In genomic region chr18:75265255-75265654, GRCh38 we compare ENCODE assay signal across 1 cellular context.
TF ChIP-seq lines count a peak whose summit lies in the region.

No MANE protein-coding gene starts in this region.

TF ChIP-seq in HEK293, 187 proteins besides CTCF, POLR2A, EP300 and RAD21 (continued from another document):
- TF ChIP-seq ZNF280C (tag by site-specific recombination; IDR thresholded peaks at IDR 0.05), result no peak
- no peak for TF ChIP-seq ZNF423 (tag by site-specific recombination; IDR thresholded peaks at IDR 0.05)
- no peak for TF ChIP-seq HOXD13 (CRISPR knock-in tag; IDR thresholded peaks at IDR 0.05; ENCODE audit: borderline replicate concordance)
- TF ChIP-seq PRDM4 (tag by site-specific recombination; IDR thresholded peaks at IDR 0.05), result peak; percentile 75
- TF ChIP-seq ZNF37A (tag by site-specific recombination; IDR thresholded peaks at IDR 0.05), result no peak
- no peak for TF ChIP-seq ZNF548 (tag by site-specific recombination; IDR thresholded peaks at IDR 0.05)
- no peak for TF ChIP-seq ZNF555 (tag by site-specific recombination; conservative IDR thresholded peaks at IDR 0.05)
- no peak for TF ChIP-seq ELK4 (IDR thresholded peaks at IDR 0.05; ENCODE audit: borderline replicate concordance, low read depth, low read length)
- TF ChIP-seq ZNF473 (tag by site-specific recombination; IDR thresholded peaks at IDR 0.05), result no peak
- peak; percentile 70; the same call in 1 of the 2 replicates for TF ChIP-seq OVOL3 (tag by site-specific recombination; IDR thresholded peaks at IDR 0.05)
- peak; percentile 38; the same call in 1 of the 2 replicates for TF ChIP-seq SCRT1 (tag by site-specific recombination; IDR thresholded peaks at IDR 0.05; ENCODE audit: borderline replicate concordance)
- TF ChIP-seq ZNF513 (tag by site-specific recombination; IDR thresholded peaks at IDR 0.05), result no peak
- peak; percentile 79; the same call in 1 of the 2 replicates for TF ChIP-seq ZSCAN30 (tag by site-specific recombination; IDR thresholded peaks at IDR 0.05)
- TF ChIP-seq ZNF248 (tag by site-specific recombination; IDR thresholded peaks at IDR 0.05), result no peak
- no peak for TF ChIP-seq IKZF3 (tag by site-specific recombination; IDR thresholded peaks at IDR 0.05)
- TF ChIP-seq KLF16 (tag by site-specific recombination; IDR thresholded peaks at IDR 0.05), result no peak
- TF ChIP-seq ZSCAN5A (tag by site-specific recombination; IDR thresholded peaks at IDR 0.05), result no peak
- TF ChIP-seq GLIS1 (tag by site-specific recombination; IDR thresholded peaks at IDR 0.05), result no peak
- TF ChIP-seq ZNF624 (tag by site-specific recombination; IDR thresholded peaks at IDR 0.05), result no peak
- no peak for TF ChIP-seq PBX3 (CRISPR knock-in tag; IDR thresholded peaks at IDR 0.05)
- TF ChIP-seq ZNF76 (tag by site-specific recombination; IDR thresholded peaks at IDR 0.05; ENCODE audit: borderline replicate concordance, low read depth), result no peak
- no peak for TF ChIP-seq ZNF501 (tag by site-specific recombination; IDR thresholded peaks at IDR 0.05)
- TF ChIP-seq ZNF830 (tag by site-specific recombination; IDR thresholded peaks at IDR 0.05; ENCODE audit: low read depth), result no peak
- TF ChIP-seq ZNF155 (tag by site-specific recombination; IDR thresholded peaks at IDR 0.05), result no peak
- no peak for TF ChIP-seq ZNF521 (tag by site-specific recombination; IDR thresholded peaks at IDR 0.05)
- no peak for TF ChIP-seq ZNF354C (tag by site-specific recombination; IDR thresholded peaks at IDR 0.05; ENCODE audit: borderline replicate concordance, low read depth)
- TF ChIP-seq ZNF585B (tag by site-specific recombination; IDR thresholded peaks at IDR 0.05), result no peak
- no peak for TF ChIP-seq KLF1 (tag by site-specific recombination; IDR thresholded peaks at IDR 0.05)
- TF ChIP-seq RBAK (tag by site-specific recombination; IDR thresholded peaks at IDR 0.05), result no peak
- TF ChIP-seq SALL2 (tag by site-specific recombination; IDR thresholded peaks at IDR 0.05; ENCODE audit: borderline replicate concordance), result no peak
- no peak for TF ChIP-seq ZFP37 (tag by site-specific recombination; IDR thresholded peaks at IDR 0.05)
- TF ChIP-seq ZNF2 (tag by site-specific recombination; IDR thresholded peaks at IDR 0.05), result 0 out of 2 replicates have a peak, but pooled peaks have one; percentile 32
- peak; percentile 94 for TF ChIP-seq ZNF843 (tag by site-specific recombination; IDR thresholded peaks at IDR 0.05)
- TF ChIP-seq MEIS1 (CRISPR knock-in tag; IDR thresholded peaks at IDR 0.05; ENCODE audit: borderline replicate concordance), result no peak
- TF ChIP-seq ZNF214 (tag by site-specific recombination; IDR thresholded peaks at IDR 0.05; ENCODE audit: borderline replicate concordance), result no peak
- no peak for TF ChIP-seq ZNF416 (tag by site-specific recombination; IDR thresholded peaks at IDR 0.05)
- no peak for TF ChIP-seq ZNF148 (tag by site-specific recombination; IDR thresholded peaks at IDR 0.05; ENCODE audit: borderline replicate concordance)
- no peak for TF ChIP-seq ZFP41 (tag by site-specific recombination; IDR thresholded peaks at IDR 0.05; ENCODE audit: borderline replicate concordance)
- TF ChIP-seq ZNF175 (tag by site-specific recombination; IDR thresholded peaks at IDR 0.05), result no peak
- TF ChIP-seq FEZF1 (tag by site-specific recombination; IDR thresholded peaks at IDR 0.05), result peak; percentile 96
- TF ChIP-seq ZNF514 (tag by site-specific recombination; IDR thresholded peaks at IDR 0.05), result no peak
- TF ChIP-seq ZNF558 (tag by site-specific recombination; IDR thresholded peaks at IDR 0.05), result no peak; the same call in 1 of the 2 replicates
- no peak for TF ChIP-seq ZNF398 (tag by site-specific recombination; IDR thresholded peaks at IDR 0.05)
- peak; percentile 94 for TF ChIP-seq ZNF629 (tag by site-specific recombination; IDR thresholded peaks at IDR 0.05)
- peak; percentile 62; the same call in 1 of the 2 replicates for TF ChIP-seq ZBTB21 (tag by site-specific recombination; IDR thresholded peaks at IDR 0.05)
- TF ChIP-seq ZNF266 (tag by site-specific recombination; IDR thresholded peaks at IDR 0.05; ENCODE audit: low read depth), result no peak
- TF ChIP-seq ZNF596 (tag by site-specific recombination; IDR thresholded peaks at IDR 0.05), result no peak
- TF ChIP-seq ZEB2 (tag by site-specific recombination; IDR thresholded peaks at IDR 0.05), result peak; percentile 82
- TF ChIP-seq YY2 (tag by site-specific recombination; IDR thresholded peaks at IDR 0.05), result no peak
- TF ChIP-seq ZNF341 (tag by site-specific recombination; IDR thresholded peaks at IDR 0.05; ENCODE audit: low read depth), result no peak
